ENCODE assay signal across 8 cellular contexts in genomic region chr10:26859241-26860025, GRCh38. TPM values are rescaled to one million over a fixed set of nuclear protein-coding genes. Genes with fewer than 3 reads are reported as not detected.
DNase-seq lines count a peak whose midpoint lies in the region; TF ChIP-seq lines count a peak whose summit lies in the region.

No MANE protein-coding gene starts in this region.

- no peaks in the 10 kb centered on the region for H3K9me3 ChIP-seq in DOHH2 (ENCODE audit: control insufficient read depth, insufficient read depth, low read length)
- no peaks in the 10 kb centered on the region for H3K9me3 ChIP-seq in OCI-LY3 (ENCODE audit: insufficient read depth, low read length)
- no peaks in the 10 kb centered on the region for H3K9me3 ChIP-seq in ovary

- H3K79me2 ChIP-seq in DOHH2 (ENCODE audit: control insufficient read depth, low read length) (peaks cover 63% of the 10 kb centered on the region), OCI-LY3 (ENCODE audit: low read length) (peaks cover 63% of the 10 kb centered on the region)

- DNase-seq in epithelial cell of prostate (ENCODE audit: low read depth, low spot score) (no peak), ovary (no peak), middle frontal gyrus (ENCODE audit: extremely low spot score, low spot score) (no peak), COR-L47 (lab: John Stamatoyannopoulos, UW) (no peak), HuH-7.5 (ENCODE audit: low spot score) (no peak), amniotic stem cell (lab: John Stamatoyannopoulos, UW) (no peak)

- no peak for TF ChIP-seq CTCF in DOHH2 (IDR thresholded peaks at IDR 0.05; ENCODE audit: low read depth, low read length, poor library complexity, severe bottlenecking)
- no peak for TF ChIP-seq CTCF in OCI-LY3 (IDR thresholded peaks at IDR 0.05; ENCODE audit: low read depth, low read length)
- TF ChIP-seq CTCF in ovary (IDR thresholded peaks at IDR 0.05), result no peak

- peak overlapping the region; percentile 85 for H3K4me2 ChIP-seq in DOHH2 (ENCODE audit: low read length)
- peak overlapping the region; percentile 89 for H3K4me2 ChIP-seq in OCI-LY3 (ENCODE audit: low read length)

- no peak for TF ChIP-seq EP300 in ovary (IDR thresholded peaks at IDR 0.05)

- H2AFZ ChIP-seq in OCI-LY3 (ENCODE audit: low read depth, low read length), result no peak overlapping the region

- H3K36me3 ChIP-seq in DOHH2 (ENCODE audit: control insufficient read depth, low read length) (peaks cover 40% of the 10 kb centered on the region), OCI-LY3 (replicated peaks; ENCODE audit: low read depth, low read length) (peaks cover 8% of the 10 kb centered on the region), ovary (no peaks in the 10 kb centered on the region)

- H4K20me1 ChIP-seq in DOHH2 (ENCODE audit: control insufficient read depth, insufficient read depth, low read depth, low read length), result peaks cover 31% of the 10 kb centered on the region
- peaks cover 47% of the 10 kb centered on the region for H4K20me1 ChIP-seq in OCI-LY3 (ENCODE audit: insufficient read depth, low read length)

- peak overlapping the region; percentile 98 for H3K27ac ChIP-seq in DOHH2 (ENCODE audit: low read depth, low read length)
- H3K27ac ChIP-seq in OCI-LY3 (ENCODE audit: low read length), result peak overlapping the region; percentile 82
- H3K27ac ChIP-seq in epithelial cell of prostate, result peak overlapping the region; percentile 99
- H3K27ac ChIP-seq in ovary, result peak overlapping the region in 1 of 2 donors; percentile 83

- H3K9ac ChIP-seq in OCI-LY3 (ENCODE audit: low read length), result peak overlapping the region; percentile 89

- H3K27me3 ChIP-seq in DOHH2 (ENCODE audit: control insufficient read depth, low read length) (no peaks in the 10 kb centered on the region), OCI-LY3 (ENCODE audit: low read depth, low read length) (no peaks in the 10 kb centered on the region), ovary (no peaks in the 10 kb centered on the region)

- no peaks in the 10 kb centered on the region for H3K9me2 ChIP-seq in DOHH2 (replicated peaks; ENCODE audit: control insufficient read depth, low read length)

- H3F3A ChIP-seq in DOHH2 (ENCODE audit: control insufficient read depth, insufficient read depth), result peaks cover 22% of the 10 kb centered on the region

- peak overlapping the region; percentile 92 for H3K4me3 ChIP-seq in DOHH2 (ENCODE audit: low read length)
- peak overlapping the region; percentile 80 for H3K4me3 ChIP-seq in OCI-LY3 (ENCODE audit: low read length)
- H3K4me3 ChIP-seq in ovary, result peak overlapping the region; percentile 93

- 0 to 1% (median 1%) methylated on average over 14 of the region's 14 CpGs for WGBS in ovary, 3 donors

- peaks cover 50% of the 10 kb centered on the region for H3K4me1 ChIP-seq in DOHH2 (ENCODE audit: control insufficient read depth, low read length)
- peaks cover 28% of the 10 kb centered on the region for H3K4me1 ChIP-seq in OCI-LY3 (ENCODE audit: low read length)
- H3K4me1 ChIP-seq in ovary (ENCODE audit: insufficient read depth), result peaks cover 6% of the 10 kb centered on the region

- TF ChIP-seq POLR2A in ovary (IDR thresholded peaks at IDR 0.05), result no peak

- intact Hi-C loops in ovary (cut with DNase I), result no loop called here

RNA-seq across cellular contexts. Expression of gene ABI1, which starts 1.3 kb away (rescaled TPM):
- 10 to 100 TPM; 29.8 to 51.7 (median 42.1) TPM for total RNA-seq in ovary
- polyA plus RNA-seq in ovary, result 10 to 100 TPM; 31.1 to 51.1 TPM
